1 cellular context compared by ENCODE assay signal in the genomic region with DNA sequence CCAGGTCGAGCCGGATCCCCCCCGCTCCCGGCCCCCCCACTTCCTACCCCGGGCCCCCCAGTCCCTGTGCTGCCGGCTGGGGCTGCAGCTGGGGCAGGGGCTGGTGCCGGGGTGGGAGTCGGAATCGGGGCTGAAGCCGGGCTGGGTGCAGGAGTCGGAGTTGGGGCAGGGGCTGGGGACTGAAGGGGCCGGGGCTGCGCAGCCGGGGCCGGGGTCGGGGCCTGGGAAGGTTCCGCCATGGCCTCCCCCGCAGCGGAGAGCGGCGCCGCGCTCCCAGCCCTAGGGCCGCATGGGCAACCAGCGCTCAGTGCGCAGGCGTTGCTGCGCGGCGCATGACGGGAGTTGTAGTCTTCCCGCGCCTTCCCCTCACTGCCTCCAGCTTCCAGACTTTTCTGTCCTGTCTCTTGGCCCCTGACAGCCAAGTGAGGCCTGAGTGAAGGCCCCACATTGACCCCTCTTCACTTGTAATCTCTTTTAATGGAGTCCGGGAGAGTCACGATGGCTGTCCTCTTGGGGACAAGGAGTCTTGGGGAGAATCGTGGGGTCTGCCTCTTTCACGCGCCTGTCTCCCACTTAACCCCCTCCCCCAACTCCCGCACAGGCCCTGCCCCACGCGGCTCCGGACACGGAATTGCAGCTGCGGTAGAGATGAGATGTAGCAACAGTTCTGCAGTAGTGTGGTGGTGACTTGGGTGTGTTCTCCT.
TF ChIP-seq lines count a peak whose summit lies in the region.

KAT2A (minus strand) TSS at position 302 of the 704 bp plus-strand sequence; CDS start at position 239, 63 bp downstream.

TF ChIP-seq in HepG2, 621 proteins besides CTCF, POLR2A, EP300 and RAD21 (continued from another document and continues in another):
- TF ChIP-seq DRAP1 (CRISPR knock-in tag; IDR thresholded peaks at IDR 0.05): 0 out of 2 replicates have a peak, but pooled peaks have one; percentile 37
- TF ChIP-seq ZBTB1 (CRISPR knock-in tag; IDR thresholded peaks at IDR 0.05; ENCODE audit: borderline replicate concordance): no peak
- TF ChIP-seq MBD4 (IDR thresholded peaks at IDR 0.05; ENCODE audit: borderline replicate concordance, low read length): no peak
- TF ChIP-seq ZNF296 (CRISPR knock-in tag; conservative IDR thresholded peaks at IDR 0.05): no peak
- TF ChIP-seq ELF1 (CRISPR knock-in tag; IDR thresholded peaks at IDR 0.05): peak; percentile 42; the same call in 1 of the 2 replicates
- peak; percentile 38; the same call in 1 of the 2 replicates for TF ChIP-seq TSC22D2 (CRISPR knock-in tag; IDR thresholded peaks at IDR 0.05; ENCODE audit: borderline replicate concordance)
- TF ChIP-seq LBX2 (CRISPR knock-in tag; IDR thresholded peaks at IDR 0.05; ENCODE audit: borderline replicate concordance): no peak
- TF ChIP-seq TCF12 (IDR thresholded peaks at IDR 0.05): no peak
- no peak for TF ChIP-seq TCF12 (CRISPR knock-in tag; IDR thresholded peaks at IDR 0.05)
- TF ChIP-seq SMAD3 (CRISPR knock-in tag; IDR thresholded peaks at IDR 0.05): no peak
- no peak for TF ChIP-seq REL (CRISPR knock-in tag; conservative IDR thresholded peaks at IDR 0.05)
- TF ChIP-seq EED (CRISPR knock-in tag; IDR thresholded peaks at IDR 0.05): no peak
- TF ChIP-seq, protein P1, sequence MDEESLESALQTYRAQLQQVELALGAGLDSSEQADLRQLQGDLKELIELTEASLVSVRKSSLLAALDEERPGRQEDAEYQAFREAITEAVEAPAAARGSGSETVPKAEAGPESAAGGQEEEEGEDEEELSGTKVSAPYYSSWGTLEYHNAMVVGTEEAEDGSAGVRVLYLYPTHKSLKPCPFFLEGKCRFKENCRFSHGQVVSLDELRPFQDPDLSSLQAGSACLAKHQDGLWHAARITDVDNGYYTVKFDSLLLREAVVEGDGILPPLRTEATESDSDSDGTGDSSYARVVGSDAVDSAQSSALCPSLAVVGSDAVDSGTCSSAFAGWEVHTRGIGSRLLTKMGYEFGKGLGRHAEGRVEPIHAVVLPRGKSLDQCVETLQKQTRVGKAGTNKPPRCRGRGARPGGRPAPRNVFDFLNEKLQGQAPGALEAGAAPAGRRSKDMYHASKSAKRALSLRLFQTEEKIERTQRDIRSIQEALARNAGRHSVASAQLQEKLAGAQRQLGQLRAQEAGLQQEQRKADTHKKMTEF (CRISPR knock-in tag; IDR thresholded peaks at IDR 0.05): peak; percentile 55; the same call in 1 of the 2 replicates
- TF ChIP-seq ARNT2 (CRISPR knock-in tag; IDR thresholded peaks at IDR 0.05; ENCODE audit: low read depth): peak; percentile 50; the same call in 1 of the 2 replicates
- 0 out of 2 replicates have a peak, but pooled peaks have one; percentile 18 for TF ChIP-seq IRF9 (CRISPR knock-in tag; IDR thresholded peaks at IDR 0.05; ENCODE audit: borderline replicate concordance)
- no peak for TF ChIP-seq ATF7 (IDR thresholded peaks at IDR 0.05)
- TF ChIP-seq ATF7 (CRISPR knock-in tag; IDR thresholded peaks at IDR 0.05): 0 out of 2 replicates have a peak, but pooled peaks have one; percentile 26
- TF ChIP-seq ZNF790 (CRISPR knock-in tag; IDR thresholded peaks at IDR 0.05; ENCODE audit: borderline replicate concordance): no peak
- TF ChIP-seq MAF1 (CRISPR knock-in tag; IDR thresholded peaks at IDR 0.05; ENCODE audit: borderline replicate concordance): no peak
- TF ChIP-seq HOMEZ (CRISPR knock-in tag; IDR thresholded peaks at IDR 0.05; ENCODE audit: low read depth): no peak
- TF ChIP-seq ERF (CRISPR knock-in tag; IDR thresholded peaks at IDR 0.05): peak; percentile 51; the same call in 1 of the 2 replicates
- TF ChIP-seq RELA (CRISPR knock-in tag; IDR thresholded peaks at IDR 0.05): peak; percentile 81; the same call in 1 of the 2 replicates
- 0 out of 2 replicates have a peak, but pooled peaks have one; percentile 39 for TF ChIP-seq ZNF674 (CRISPR knock-in tag; IDR thresholded peaks at IDR 0.05; ENCODE audit: low read depth)
- TF ChIP-seq FOXP4 (CRISPR knock-in tag; IDR thresholded peaks at IDR 0.05): 0 out of 2 replicates have a peak, but pooled peaks have one; percentile 22
- no peak for TF ChIP-seq ZNF589 (CRISPR knock-in tag; conservative IDR thresholded peaks at IDR 0.05)
- TF ChIP-seq, protein P2, sequence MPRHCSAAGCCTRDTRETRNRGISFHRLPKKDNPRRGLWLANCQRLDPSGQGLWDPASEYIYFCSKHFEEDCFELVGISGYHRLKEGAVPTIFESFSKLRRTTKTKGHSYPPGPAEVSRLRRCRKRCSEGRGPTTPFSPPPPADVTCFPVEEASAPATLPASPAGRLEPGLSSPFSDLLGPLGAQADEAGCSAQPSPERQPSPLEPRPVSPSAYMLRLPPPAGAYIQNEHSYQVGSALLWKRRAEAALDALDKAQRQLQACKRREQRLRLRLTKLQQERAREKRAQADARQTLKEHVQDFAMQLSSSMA (CRISPR knock-in tag; IDR thresholded peaks at IDR 0.05): no peak
- no peak for TF ChIP-seq ZZZ3 (CRISPR knock-in tag; IDR thresholded peaks at IDR 0.05; ENCODE audit: borderline replicate concordance)
- peak; percentile 51 for TF ChIP-seq PHF5A (CRISPR knock-in tag; IDR thresholded peaks at IDR 0.05; ENCODE audit: low read depth, unreplicated experiment)
- TF ChIP-seq, protein P3, sequence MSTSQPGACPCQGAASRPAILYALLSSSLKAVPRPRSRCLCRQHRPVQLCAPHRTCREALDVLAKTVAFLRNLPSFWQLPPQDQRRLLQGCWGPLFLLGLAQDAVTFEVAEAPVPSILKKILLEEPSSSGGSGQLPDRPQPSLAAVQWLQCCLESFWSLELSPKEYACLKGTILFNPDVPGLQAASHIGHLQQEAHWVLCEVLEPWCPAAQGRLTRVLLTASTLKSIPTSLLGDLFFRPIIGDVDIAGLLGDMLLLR (CRISPR knock-in tag; IDR thresholded peaks at IDR 0.05): peak; percentile 68; the same call in 1 of the 2 replicates
- no peak; the same call in 1 of the 2 replicates for TF ChIP-seq ZNF747 (CRISPR knock-in tag; IDR thresholded peaks at IDR 0.05; ENCODE audit: borderline replicate concordance)
- TF ChIP-seq ZNF776 (CRISPR knock-in tag; IDR thresholded peaks at IDR 0.05): no peak; the same call in 1 of the 2 replicates
- TF ChIP-seq KDM2A (CRISPR knock-in tag; IDR thresholded peaks at IDR 0.05; ENCODE audit: borderline replicate concordance, low read depth): peak; percentile 92
- no peak for TF ChIP-seq ZC3H4 (CRISPR knock-in tag; IDR thresholded peaks at IDR 0.05; ENCODE audit: borderline replicate concordance)
- no peak for TF ChIP-seq ZNF180 (CRISPR knock-in tag; IDR thresholded peaks at IDR 0.05; ENCODE audit: borderline replicate concordance, low read depth)
- TF ChIP-seq ZNF225 (CRISPR knock-in tag; IDR thresholded peaks at IDR 0.05): 0 out of 2 replicates have a peak, but pooled peaks have one; percentile 32
- TF ChIP-seq SAP130 (CRISPR knock-in tag; IDR thresholded peaks at IDR 0.05; ENCODE audit: low read depth): peak; percentile 89
- TF ChIP-seq ZNF160 (CRISPR knock-in tag; IDR thresholded peaks at IDR 0.05): no peak
- peak; percentile 61; the same call in 1 of the 2 replicates for TF ChIP-seq ZNF274 (CRISPR knock-in tag; IDR thresholded peaks at IDR 0.05)
- TF ChIP-seq UBTF (CRISPR knock-in tag; IDR thresholded peaks at IDR 0.05): no peak
- 0 out of 2 replicates have a peak, but pooled peaks have one; percentile 41 for TF ChIP-seq ZNF136 (CRISPR knock-in tag; IDR thresholded peaks at IDR 0.05; ENCODE audit: low read depth)
- peak; percentile 47 for TF ChIP-seq IKZF4 (CRISPR knock-in tag; IDR thresholded peaks at IDR 0.05; ENCODE audit: borderline replicate concordance, low read depth, not compliant biosample characterization)
- no peak for TF ChIP-seq TCF7L2 (IDR thresholded peaks at IDR 0.05; ENCODE audit: low read depth, low read length)
- no peak for TF ChIP-seq MATR3 (CRISPR knock-in tag; IDR thresholded peaks at IDR 0.05)
- TF ChIP-seq KMT2A (CRISPR knock-in tag; IDR thresholded peaks at IDR 0.05): peak; percentile 48; the same call in 1 of the 2 replicates
- TF ChIP-seq CENPX (CRISPR knock-in tag; IDR thresholded peaks at IDR 0.05): no peak
- 0 out of 2 replicates have a peak, but pooled peaks have one; percentile 23 for TF ChIP-seq DZIP1 (CRISPR knock-in tag; IDR thresholded peaks at IDR 0.05)
- TF ChIP-seq ZBTB8A (CRISPR knock-in tag; IDR thresholded peaks at IDR 0.05; ENCODE audit: borderline replicate concordance, low read depth): peak; percentile 13; the same call in 1 of the 2 replicates
- no peak for TF ChIP-seq JUNB (CRISPR knock-in tag; IDR thresholded peaks at IDR 0.05; ENCODE audit: borderline replicate concordance)
- peak; percentile 89 for TF ChIP-seq POLR2G (IDR thresholded peaks at IDR 0.05; ENCODE audit: low read depth, low read length)
- no peak for TF ChIP-seq MLLT10 (CRISPR knock-in tag; IDR thresholded peaks at IDR 0.05)
- peak; percentile 60; the same call in 1 of the 2 replicates for TF ChIP-seq KLF11 (CRISPR knock-in tag; IDR thresholded peaks at IDR 0.05)
- peak; percentile 99 for TF ChIP-seq THAP11 (CRISPR knock-in tag; IDR thresholded peaks at IDR 0.05)
